21 cellular contexts compared by ENCODE assay signal in genomic region chr20:23459431-23460112, GRCh38. TPM values are rescaled to one million over a fixed set of nuclear protein-coding genes. Genes with fewer than 3 reads are reported as not detected.
DNase-seq lines count a peak whose midpoint lies in the region; ATAC-seq and TF ChIP-seq lines count a peak whose summit lies in the region.
"Had no signal": no experiment of that assay in that cellular context is flagged by ENCODE, and none has a peak within 500 bp of the region (broad histone marks: within the 10 kb centered on the region; RNA-seq: fewer than 3 reads in every experiment).

No MANE protein-coding gene starts in this region.

- H2AFZ ChIP-seq in GM23338 = peak overlapping the region; percentile 85; the same call in 1 of the 2 replicates
- 0 out of 2 replicates have a peak overlapping the region, but pooled peaks have one; percentile 29 for H2AFZ ChIP-seq in Loucy (ENCODE audit: low read length)

- no peak overlapping the region for H3K27ac ChIP-seq in GM23338 (ENCODE audit: low read depth)
- H3K27ac ChIP-seq: HL-60, KMS-11 had no signal

- H3K79me2 ChIP-seq in GM23338 (replicated peaks; ENCODE audit: insufficient read depth) (no peaks in the 10 kb centered on the region), Loucy (ENCODE audit: insufficient read depth, low read length) (no peaks in the 10 kb centered on the region)

- H3F3A ChIP-seq in GM23338 (replicated peaks; ENCODE audit: low read depth) = no peaks in the 10 kb centered on the region
- no peaks in the 10 kb centered on the region for H3F3A ChIP-seq in Loucy (ENCODE audit: low read depth)

- H3K4me3 ChIP-seq in GM23338 (no peak overlapping the region), Loucy (ENCODE audit: low read length, poor library complexity, severe bottlenecking) (no peak overlapping the region)

- H3K9ac ChIP-seq in Loucy (ENCODE audit: low read depth, low read length, poor library complexity, severe bottlenecking) = no peak overlapping the region
- H3K9ac ChIP-seq: KMS-11, SK-N-SH had no signal

- H3K9me2 ChIP-seq in GM23338 (ENCODE audit: insufficient read depth) (peaks cover 15% of the 10 kb centered on the region), Loucy (replicated peaks; ENCODE audit: low read depth, low read length) (no peaks in the 10 kb centered on the region)
- H3K9me2 ChIP-seq: SK-N-SH had no signal

- H3K27me3 Mint-ChIP-seq in GM23338 (ENCODE audit: insufficient read depth, low read depth, poor library complexity) = peaks cover 6% of the 10 kb centered on the region

- H3K4me2 ChIP-seq in GM23338 (no peak overlapping the region), Loucy (ENCODE audit: low read depth, low read length, poor library complexity, severe bottlenecking) (no peak overlapping the region)
- H3K4me2 ChIP-seq: KMS-11, SK-N-SH had no signal

- H3K27me3 ChIP-seq in GM23338 (ENCODE audit: insufficient read depth) (no peaks in the 10 kb centered on the region), Loucy (ENCODE audit: insufficient read depth, low read length, poor library complexity, severe bottlenecking) (no peaks in the 10 kb centered on the region)

- H3K27ac Mint-ChIP-seq in GM23338 = no peak overlapping the region

- H3K4me1 ChIP-seq in GM23338 (ENCODE audit: insufficient read depth) = peaks cover 13% of the 10 kb centered on the region
- peaks cover 20% of the 10 kb centered on the region for H3K4me1 ChIP-seq in Loucy (ENCODE audit: insufficient read depth, low read length, poor library complexity, severe bottlenecking)

- peaks cover 29% of the 10 kb centered on the region for H3K9me3 Mint-ChIP-seq in GM23338

- no peak for ATAC-seq in GM23338
- ATAC-seq in esophagus mucosa = peak; percentile 90
- no peak for ATAC-seq in HG02852 (IDR thresholded peaks at IDR 0.05; ENCODE audit: unreplicated experiment)

- no peak for TF ChIP-seq CTCF in GM23338 (conservative IDR thresholded peaks at IDR 0.05; ENCODE audit: low read depth in 2 of 2)
- TF ChIP-seq CTCF in Loucy (conservative IDR thresholded peaks at IDR 0.05; ENCODE audit: low read length) = no peak

- peaks cover 15% of the 10 kb centered on the region for H3K4me1 Mint-ChIP-seq in GM23338

- no peaks in the 10 kb centered on the region for H3K9me3 ChIP-seq in Loucy (ENCODE audit: insufficient read depth, low read depth, low read length)
- H3K9me3 ChIP-seq: SK-N-SH had no signal

- DNase-seq in GM23338 (ENCODE audit: low spot score) (no peak), myocyte (ENCODE audit: low read depth) (peak; percentile 44), NCI-H526 treated with DMSO at 0.1 percent for 48 hours (lab: John Stamatoyannopoulos, UW) (no peak), superior temporal gyrus (ENCODE audit: extremely low spot score) (no peak)
- DNase-seq: ACHN, C1 segment of cervical spinal cord, MM.1S, NCI-H1092 treated with DMSO at 0.1 percent for 48 hours, NCI-H146, NCI-H2081 treated with DMSO at 0.1 percent for 48 hours, NCI-H748 treated with DMSO at 0.1 percent for 48 hours, SHP77 treated with DMSO at 0.1 percent for 48 hours, SK-N-SH had no signal

- H3K36me3 Mint-ChIP-seq in GM23338 (ENCODE audit: low read depth) = peaks cover 11% of the 10 kb centered on the region

- no peak overlapping the region for H3K4me3 Mint-ChIP-seq in GM23338

- H3K36me3 ChIP-seq in GM23338 (ENCODE audit: insufficient read depth) = peaks cover 16% of the 10 kb centered on the region; the same call in 1 of the 2 replicates
- no peaks in the 10 kb centered on the region for H3K36me3 ChIP-seq in Loucy (ENCODE audit: insufficient read depth, low read length)

- H4K20me1 ChIP-seq in GM23338 (replicated peaks; ENCODE audit: insufficient read depth) (no peaks in the 10 kb centered on the region), Loucy (ENCODE audit: insufficient read depth, low read length, poor library complexity, severe bottlenecking) (no peaks in the 10 kb centered on the region)

TF ChIP-seq in GM23338, 12 proteins besides CTCF, POLR2A, EP300 and RAD21 (continues in another document):
- TF ChIP-seq EZH2phosphoT487 (IDR thresholded peaks at IDR 0.05; ENCODE audit: unreplicated experiment) (no peak), POLR2AphosphoS5 (IDR thresholded peaks at IDR 0.05; ENCODE audit: low read depth) (no peak), JUNB (IDR thresholded peaks at IDR 0.05; ENCODE audit: unreplicated experiment) (no peak), EZH2 (IDR thresholded peaks at IDR 0.05; ENCODE audit: low read depth, unreplicated experiment) (no peak), REST (IDR thresholded peaks at IDR 0.05; ENCODE audit: unreplicated experiment) (no peak)

RNA-seq across cellular contexts. Expression of gene CST11, which starts 6.9 kb away (rescaled TPM):
- total RNA-seq in GM23338 (2014; rRNA removed; shearing (Covaris generic)) = not detected in 2 replicates
- 0.73 TPM in 1 of 2 replicates, not detected in the other for polyA plus RNA-seq in GM23338 (2016; fragmentation: Nextera tagmentation; extraction: Ambion mirVana)
- total RNA-seq in esophagus mucosa (not detected), myocyte (not detected in 2 replicates)
- not detected for polyA plus RNA-seq in myocyte (2012)
- total RNA-seq: HT1080, NCI-H460, RPMI7951 had no signal
- polyA plus RNA-seq: SK-N-SH had no signal

RNA-seq across cellular contexts. Expression of gene CSTL1, which starts 20.1 kb away (rescaled TPM):
- total RNA-seq in GM23338 (2014; rRNA removed; shearing (Covaris generic)) = not detected in 2 replicates
- polyA plus RNA-seq in GM23338 (2016; fragmentation: Nextera tagmentation; extraction: Ambion mirVana) = not detected in 2 replicates
- total RNA-seq in esophagus mucosa (not detected), myocyte (not detected in 2 replicates)
- not detected for polyA plus RNA-seq in myocyte (2012)
- total RNA-seq: HT1080, NCI-H460, RPMI7951 had no signal
- polyA plus RNA-seq: SK-N-SH had no signal

RNA-seq across cellular contexts. Expression of gene CST8, which starts 31.3 kb away (rescaled TPM):
- total RNA-seq in GM23338 (2014; rRNA removed; shearing (Covaris generic)) = not detected in 2 replicates
- polyA plus RNA-seq in GM23338 (2016; fragmentation: Nextera tagmentation; extraction: Ambion mirVana) = not detected in 2 replicates
- total RNA-seq in esophagus mucosa (not detected), myocyte (not detected in 2 replicates)
- polyA plus RNA-seq in myocyte (2012) = not detected
- total RNA-seq: HT1080, NCI-H460, RPMI7951 had no signal
- polyA plus RNA-seq: SK-N-SH had no signal

RNA-seq across cellular contexts. Expression of gene NAPB, which starts 38.3 kb away (rescaled TPM):
- total RNA-seq in GM23338 (2014; rRNA removed; shearing (Covaris generic)) = 12.9 and 18.1 TPM in 2 replicates
- polyA plus RNA-seq in GM23338 (2016; fragmentation: Nextera tagmentation; extraction: Ambion mirVana) = 7.3 and 8.1 TPM in 2 replicates
- total RNA-seq in esophagus mucosa (4.0 TPM), myocyte (12.8 and 14.2 TPM in 2 replicates)
- 10.3 TPM for polyA plus RNA-seq in myocyte (2012)
